In genomic region chr12:76890407-76891143, GRCh38 we compare ENCODE assay signal across 17 cellular contexts. TPM values are rescaled to one million over a fixed set of nuclear protein-coding genes. Genes with fewer than 3 reads are reported as not detected.
DNase-seq lines count a peak whose midpoint lies in the region; ATAC-seq and TF ChIP-seq lines count a peak whose summit lies in the region.
"Had no signal": no experiment of that assay in that cellular context is flagged by ENCODE, and none has a peak within 500 bp of the region (broad histone marks: within the 10 kb centered on the region; RNA-seq: fewer than 3 reads in every experiment).

No MANE protein-coding gene starts in this region.

- no peak overlapping the region for H3K4me3 Mint-ChIP-seq in activated T-cell treated with anti-CD3 and anti-CD28 coated beads, Interleukin-2, amount 50 U/mL, for 4 hours

- peaks cover 0 to 12% of the 10 kb centered on the region in 2 donors for H3K9me3 ChIP-seq in right atrium auricular region
- H3K9me3 ChIP-seq: psoas muscle, vagina had no signal

- no peaks in the 10 kb centered on the region for H3K27me3 ChIP-seq in right atrium auricular region
- H3K27me3 ChIP-seq: esophagus squamous epithelium, vagina had no signal

- H3K27ac ChIP-seq in right atrium auricular region, result no peak overlapping the region
- H3K27ac ChIP-seq: esophagus squamous epithelium, psoas muscle, vagina had no signal

- no peaks in the 10 kb centered on the region for H3K36me3 ChIP-seq in right atrium auricular region
- H3K36me3 ChIP-seq: esophagus squamous epithelium, vagina had no signal

- H3K27me3 Mint-ChIP-seq in activated T-cell treated with anti-CD3 and anti-CD28 coated beads, Interleukin-2, amount 50 U/mL, for 4 hours (ENCODE audit: low read depth), result peaks cover 20% of the 10 kb centered on the region

- peaks cover 3% of the 10 kb centered on the region for H3K4me1 Mint-ChIP-seq in activated T-cell treated with anti-CD3 and anti-CD28 coated beads, Interleukin-2, amount 50 U/mL, for 4 hours (ENCODE audit: low read depth)

- ATAC-seq in activated T-cell treated with anti-CD3 and anti-CD28 coated beads, Interleukin-2, amount 50 U/mL, for 4 hours, result peak; percentile 66 to 72
- peak; percentile 81 for ATAC-seq in omental fat pad (ENCODE audit: low FRiP score)
- ATAC-seq: GM12878, psoas muscle had no signal

- no peak overlapping the region for H3K4me3 ChIP-seq in right atrium auricular region
- H3K4me3 ChIP-seq: esophagus squamous epithelium, GM12878, psoas muscle, vagina had no signal

- H3K9me3 Mint-ChIP-seq in activated T-cell treated with anti-CD3 and anti-CD28 coated beads, Interleukin-2, amount 50 U/mL, for 4 hours, result no peaks in the 10 kb centered on the region

- TF ChIP-seq CTCF in omental fat pad (IDR thresholded peaks at IDR 0.05), result no peak
- no peak for TF ChIP-seq CTCF in right atrium auricular region (IDR thresholded peaks at IDR 0.05)

- H3K4me1 ChIP-seq in right atrium auricular region, result no peaks in the 10 kb centered on the region
- H3K4me1 ChIP-seq: esophagus squamous epithelium, psoas muscle, vagina had no signal

- DNase-seq in activated effector memory CD4-positive, alpha-beta T cell treated with anti-CD3 and anti-CD28 coated beads, Interleukin-2, amount 50 U/mL, for 16 hours, result peak; percentile 71
- no peak for DNase-seq in activated effector memory CD4-positive, alpha-beta T cell treated with Interleukin-2 at 50 U/mL for 16 hours
- DNase-seq in activated T-cell treated with anti-CD3 and anti-CD28 coated beads, Interleukin-2, amount 50 U/mL, for 4 hours, result peak; percentile 51
- no peak for DNase-seq in omental fat pad (ENCODE audit: low spot score)
- peak; percentile 43 to 48 for DNase-seq in stimulated activated CD8-positive, alpha-beta memory T cell treated with anti-CD3 and anti-CD28 coated beads, Interleukin-7, amount 100 ng/mL, for 4 hours (ENCODE audit: low read depth in 2 of 2)
- no peak for DNase-seq in NCI-H1105 (lab: John Stamatoyannopoulos, UW)
- DNase-seq in epidermal melanocyte (ENCODE audit: insufficient read length, low spot score), result no peak
- DNase-seq in right atrium auricular region (ENCODE audit: low spot score), result no peak
- DNase-seq: central memory CD4-positive, alpha-beta T cell; DMS 273 treated with DMSO at 0.1 percent for 48 hours; esophagus squamous epithelium; HCEC 1CT; midbrain; NCI-H2081; psoas muscle had no signal

- no peaks in the 10 kb centered on the region for H3K36me3 Mint-ChIP-seq in activated T-cell treated with anti-CD3 and anti-CD28 coated beads, Interleukin-2, amount 50 U/mL, for 4 hours (ENCODE audit: insufficient read depth)

RNA-seq across cellular contexts. Expression of gene CSRP2, which starts 11.8 kb away (rescaled TPM):
- total RNA-seq in activated T-cell treated with anti-CD3 and anti-CD28 coated beads, Interleukin-2, amount 50 U/mL, for 4 hours, result under 1 TPM; 0.42 to 0.92 (median 0.73) TPM
- total RNA-seq in omental fat pad, result 10 to 100 TPM; 14.3 to 49.7 (median 24.4) TPM
- 10 to 100 TPM in 1 of 2 donors, 1 to 10 TPM in 1; 6.4 to 11.6 TPM for total RNA-seq in right atrium auricular region

Comparison
In these comparisons a context has a peak if more than half of its experiments do, and no peak if none do; other contexts are left out.
1. DNase-seq: peak in activated effector memory CD4-positive, alpha-beta T cell treated with anti-CD3 and anti-CD28 coated beads, Interleukin-2, amount 50 U/mL, for 16 hours (single experiment), activated T-cell treated with anti-CD3 and anti-CD28 coated beads, Interleukin-2, amount 50 U/mL, for 4 hours (single experiment) and stimulated activated CD8-positive, alpha-beta memory T cell treated with anti-CD3 and anti-CD28 coated beads, Interleukin-7, amount 100 ng/mL, for 4 hours (2 of 2); none in activated effector memory CD4-positive, alpha-beta T cell treated with Interleukin-2 at 50 U/mL for 16 hours (single experiment), omental fat pad (single experiment), NCI-H1105 (single experiment), epidermal melanocyte (single experiment) and right atrium auricular region (single experiment).